ENCODE assay signal across 1 cellular context in the genomic region with DNA sequence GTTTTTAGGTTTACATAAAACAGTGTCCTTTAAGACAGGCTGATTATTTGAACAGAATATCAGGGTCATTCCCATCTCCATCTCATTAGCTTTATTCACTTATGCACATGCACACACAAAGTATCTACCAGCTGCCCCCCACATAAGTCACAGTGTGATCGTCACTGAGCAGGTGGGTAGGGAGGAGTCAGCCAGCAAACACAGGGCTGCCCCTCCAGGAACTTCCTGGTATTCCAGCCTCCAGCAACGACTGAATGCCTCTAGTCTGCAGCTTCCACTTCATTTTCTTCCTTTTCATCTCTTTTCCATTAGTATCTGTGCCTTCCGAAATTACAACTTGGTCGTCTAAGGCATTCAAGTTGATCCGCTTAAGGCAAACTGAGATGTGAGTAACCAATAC.
TF ChIP-seq lines count a peak whose summit lies in the region.

No MANE protein-coding gene starts in this region.

TF ChIP-seq in H1, 55 proteins besides CTCF, POLR2A, EP300 and RAD21:
- no peak for TF ChIP-seq BACH1 (IDR thresholded peaks at IDR 0.05; ENCODE audit: low read length)
- no peak for TF ChIP-seq SUZ12 (IDR thresholded peaks at IDR 0.05; ENCODE audit: low read length)
- no peak for TF ChIP-seq SIX5 (IDR thresholded peaks at IDR 0.05; ENCODE audit: low read depth, low read length)
- TF ChIP-seq JUND (IDR thresholded peaks at IDR 0.05; ENCODE audit: low read length), result no peak
- no peak for TF ChIP-seq MAFK (IDR thresholded peaks at IDR 0.05; ENCODE audit: low read depth, low read length)
- no peak for TF ChIP-seq POLR2AphosphoS5 (IDR thresholded peaks at IDR 0.05; ENCODE audit: low read depth, low read length)
- no peak for TF ChIP-seq JUN (IDR thresholded peaks at IDR 0.05; ENCODE audit: low read depth, low read length)
- no peak for TF ChIP-seq BRCA1 (IDR thresholded peaks at IDR 0.05; ENCODE audit: low read depth, low read length)
- TF ChIP-seq CBX5 (IDR thresholded peaks at IDR 0.05; ENCODE audit: low read depth, low read length), result no peak
- no peak for TF ChIP-seq KDM5A (IDR thresholded peaks at IDR 0.05; ENCODE audit: low read length)
- TF ChIP-seq EGR1 (IDR thresholded peaks at IDR 0.05; ENCODE audit: borderline replicate concordance, low read depth, low read length), result no peak
- TF ChIP-seq CHD1 (IDR thresholded peaks at IDR 0.05; ENCODE audit: low read depth, low read length), result no peak
- TF ChIP-seq GTF2F1 (IDR thresholded peaks at IDR 0.05; ENCODE audit: borderline replicate concordance, low read depth, low read length), result no peak
- no peak for TF ChIP-seq TCF12 (IDR thresholded peaks at IDR 0.05; ENCODE audit: low read depth, low read length)
